In the genomic region with DNA sequence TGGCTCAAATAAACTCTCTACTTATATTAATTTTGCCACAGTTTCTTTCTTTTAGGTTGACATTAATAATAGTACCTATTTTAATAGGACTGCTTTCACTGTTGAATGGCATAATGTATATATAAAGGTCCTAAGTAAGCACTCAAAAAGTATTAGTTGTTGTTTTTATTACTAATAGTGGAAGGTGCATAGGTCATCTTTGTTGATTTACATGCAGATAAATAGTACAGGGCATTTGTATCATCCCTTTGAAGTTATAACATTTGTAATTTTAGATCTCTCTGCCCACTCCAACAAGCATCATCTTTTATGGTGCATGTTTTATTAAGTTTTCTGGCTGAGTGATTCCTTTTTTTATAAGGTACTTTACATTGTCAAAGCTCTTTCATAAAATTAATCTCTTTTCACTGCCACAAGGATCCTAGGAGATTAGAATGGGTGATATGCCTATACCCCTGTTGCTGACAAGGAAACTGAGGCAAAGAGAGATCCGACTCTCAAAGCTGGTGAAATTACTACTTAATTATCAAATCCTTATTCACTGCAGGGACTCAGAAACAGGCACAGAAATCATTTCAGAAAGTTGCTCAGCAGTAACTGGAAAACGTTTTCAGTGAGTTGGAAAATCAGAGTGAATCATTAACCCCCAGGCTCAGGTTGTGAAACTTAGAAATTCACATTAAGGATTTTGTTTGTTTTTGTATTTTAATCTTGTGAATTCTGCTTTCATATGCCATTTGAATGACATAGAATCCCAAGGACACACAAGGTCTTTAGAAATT, we compare ENCODE assay signal across 18 cellular contexts.
DNase-seq lines count a peak whose midpoint lies in the region; ATAC-seq and TF ChIP-seq lines count a peak whose summit lies in the region.
"Had no signal": no experiment of that assay in that cellular context is flagged by ENCODE, and none has a peak within 500 bp of the region (broad histone marks: within the 10 kb centered on the region; RNA-seq: fewer than 3 reads in every experiment).

No MANE protein-coding gene starts in this region.

- no peak for TF ChIP-seq CTCF in MCF 10A (IDR thresholded peaks at IDR 0.05; ENCODE audit: unreplicated experiment)
- TF ChIP-seq CTCF in breast epithelium (IDR thresholded peaks at IDR 0.05): no peak
- TF ChIP-seq CTCF in epithelial cell of esophagus (IDR thresholded peaks at IDR 0.05; ENCODE audit: insufficient read depth, low read depth, low read length, missing control alignments): no peak

- H3K4me1 ChIP-seq in breast epithelium: no peaks in the 10 kb centered on the region
- no peaks in the 10 kb centered on the region for H3K4me1 ChIP-seq in trophoblast cell (ENCODE audit: control insufficient read depth in 1 of 2, insufficient read depth in 2 of 2, low read length in 2 of 2)
- H3K4me1 ChIP-seq in naive thymus-derived CD4-positive, alpha-beta T cell (ENCODE audit: control insufficient read depth in 2 of 2, insufficient read depth in 2 of 2, low read length in 2 of 2): no peaks in the 10 kb centered on the region
- H3K4me1 ChIP-seq: BLaER1 treated with 17β-estradiol and CSF1 and Interleukin-3, amounts not matched to agents 10 nM and 100 nM; gastroesophageal sphincter had no signal

- no peak overlapping the region for H3K9ac ChIP-seq in trophoblast cell (ENCODE audit: low read length)
- H3K9ac ChIP-seq: BLaER1 treated with 17β-estradiol and CSF1 and Interleukin-3, amounts not matched to agents 10 nM and 100 nM had no signal

- H3K4me2 ChIP-seq in trophoblast cell (ENCODE audit: low read length): no peak overlapping the region
- H3K4me2 ChIP-seq: BLaER1 treated with 17β-estradiol and CSF1 and Interleukin-3, amounts not matched to agents 10 nM and 100 nM had no signal

- no peak overlapping the region for H4K12ac ChIP-seq in trophoblast cell (ENCODE audit: low read depth, low read length)

- no peak overlapping the region for H2BK120ac ChIP-seq in trophoblast cell (ENCODE audit: insufficient read depth, low read length, poor library complexity)

- BruUV-seq in MCF 10A (replicated peaks; lab: Mats Ljungman, UMichigan): no TSS peak

- H3K9me3 ChIP-seq in breast epithelium (no peaks in the 10 kb centered on the region), trophoblast cell (ENCODE audit: insufficient read depth, low read depth, low read length) (no peaks in the 10 kb centered on the region)
- no peaks in the 10 kb centered on the region for H3K9me3 ChIP-seq in naive thymus-derived CD4-positive, alpha-beta T cell (ENCODE audit: control insufficient read depth in 2 of 3, low read length in 3 of 3)
- H3K9me3 ChIP-seq: BLaER1 treated with 17β-estradiol and CSF1 and Interleukin-3, amounts not matched to agents 10 nM and 100 nM; gastroesophageal sphincter had no signal

- peak overlapping the region; percentile 59 for H3K27ac Mint-ChIP-seq in MCF 10A (ENCODE audit: low read depth, unreplicated experiment)
- H3K27ac Mint-ChIP-seq in naive thymus-derived CD4-positive, alpha-beta T cell: no peak overlapping the region
- H3K27ac Mint-ChIP-seq: activated CD4-positive, alpha-beta memory T cell treated with anti-CD3 and anti-CD28 coated beads for 36 hours; memory B cell; stimulated activated memory B cell treated with anti-CD40 and anti-IgM and Interleukin-4, amounts not matched to agents 10 μg/mL and 1 μg/mL and 100 μg/mL, for 72 hours; T-helper 1 cell treated with Interleukin-12 subunit alpha and Interleukin-12 subunit beta and Interleukin-4 antibody, amounts not matched to agents 30 μg/mL and 1 μg/mL, for 36 hours had no signal

- no peak for ATAC-seq in naive thymus-derived CD4-positive, alpha-beta T cell
- ATAC-seq: gastroesophageal sphincter; stimulated activated memory B cell treated with anti-CD40 and anti-IgM and Interleukin-4, amounts not matched to agents 10 μg/mL and 1 μg/mL and 100 μg/mL, for 72 hours had no signal

- no peaks in the 10 kb centered on the region for H3K27me3 Mint-ChIP-seq in MCF 10A (ENCODE audit: insufficient read depth, unreplicated experiment)
- peaks cover 13 to 41% (median 21%) of the 10 kb centered on the region in 5 donors for H3K27me3 Mint-ChIP-seq in naive thymus-derived CD4-positive, alpha-beta T cell

- H3K18ac ChIP-seq in trophoblast cell (ENCODE audit: low read length): no peak overlapping the region

- H3K9me3 Mint-ChIP-seq in MCF 10A (ENCODE audit: unreplicated experiment): no peaks in the 10 kb centered on the region
- no peaks in the 10 kb centered on the region for H3K9me3 Mint-ChIP-seq in naive thymus-derived CD4-positive, alpha-beta T cell
- H3K9me3 Mint-ChIP-seq: activated CD4-positive, alpha-beta memory T cell treated with anti-CD3 and anti-CD28 coated beads for 36 hours; memory B cell; stimulated activated memory B cell treated with anti-CD40 and anti-IgM and Interleukin-4, amounts not matched to agents 10 μg/mL and 1 μg/mL and 100 μg/mL, for 72 hours; T-helper 1 cell treated with Interleukin-12 subunit alpha and Interleukin-12 subunit beta and Interleukin-4 antibody, amounts not matched to agents 30 μg/mL and 1 μg/mL, for 36 hours had no signal

- H3K4me3 ChIP-seq in breast epithelium (no peak overlapping the region), epithelial cell of esophagus (ENCODE audit: low read length) (no peak overlapping the region), trophoblast cell (ENCODE audit: low read depth, low read length) (no peak overlapping the region)
- H3K4me3 ChIP-seq in naive thymus-derived CD4-positive, alpha-beta T cell (ENCODE audit: low read length): no peak overlapping the region
- H3K4me3 ChIP-seq: BLaER1 treated with 17β-estradiol and CSF1 and Interleukin-3, amounts not matched to agents 10 nM and 100 nM; coronary artery; gastroesophageal sphincter had no signal

- H3K79me1 ChIP-seq in trophoblast cell (ENCODE audit: low read length): no peaks in the 10 kb centered on the region

- no peak overlapping the region for H3K14ac ChIP-seq in trophoblast cell (ENCODE audit: low read length)

- H4K8ac ChIP-seq in trophoblast cell (ENCODE audit: low read depth, low read length): no peak overlapping the region

- no peak overlapping the region for H2AK5ac ChIP-seq in trophoblast cell (ENCODE audit: low read length)

- POLR2A ChIA-PET in MCF 10A (lab: Yijun Ruan, JAX): interaction anchor here (0.6 to 2.2 kb wide), 6 partner anchors 13 to 274 kb away, joined by 3 to 7 read pairs (median 4); no protein-coding TSS in a partner anchor
- POLR2A ChIA-PET in naive thymus-derived CD4-positive, alpha-beta T cell (lab: Charles Lee): no interaction called here

- CTCF ChIA-PET in MCF 10A (lab: Yijun Ruan, JAX): interaction anchor here (0.6 to 2.0 kb wide), 13 partner anchors 10 to 357 kb away, joined by 3 to 13 read pairs (median 3); a partner anchor contains a TSS
- CTCF ChIA-PET in naive thymus-derived CD4-positive, alpha-beta T cell (lab: Charles Lee): no interaction called here

- intact Hi-C loops in MCF 10A (cut with micrococcal nuclease) (loop anchor here (5.0 to 10.0 kb wide), 3 partner anchors 75 to 197 kb away; a partner anchor contains a TSS), breast epithelium (cut with DNase I; ENCODE audit: low total_unique reads) (no loop called here)
- intact Hi-C loops in naive thymus-derived CD4-positive, alpha-beta T cell (cut with micrococcal nuclease): no loop called here

- H3K27me3 ChIP-seq in breast epithelium: no peaks in the 10 kb centered on the region
- H3K27me3 ChIP-seq in trophoblast cell (ENCODE audit: insufficient read depth, low read length): no peaks in the 10 kb centered on the region
- H3K27me3 ChIP-seq in naive thymus-derived CD4-positive, alpha-beta T cell (ENCODE audit: control insufficient read depth in 2 of 2, insufficient read depth in 2 of 2, low read length in 2 of 2): no peaks in the 10 kb centered on the region
- H3K27me3 ChIP-seq: BLaER1 treated with 17β-estradiol and CSF1 and Interleukin-3, amounts not matched to agents 10 nM and 100 nM; gastroesophageal sphincter had no signal

- no peak for TF ChIP-seq POLR2A in breast epithelium (IDR thresholded peaks at IDR 0.05)

- no peak overlapping the region for H2BK12ac ChIP-seq in trophoblast cell (ENCODE audit: low read length)

- H3K4me3 Mint-ChIP-seq in MCF 10A (ENCODE audit: unreplicated experiment): no peak overlapping the region
- no peak overlapping the region for H3K4me3 Mint-ChIP-seq in naive thymus-derived CD4-positive, alpha-beta T cell
- H3K4me3 Mint-ChIP-seq: activated CD4-positive, alpha-beta memory T cell treated with anti-CD3 and anti-CD28 coated beads for 36 hours; memory B cell; stimulated activated memory B cell treated with anti-CD40 and anti-IgM and Interleukin-4, amounts not matched to agents 10 μg/mL and 1 μg/mL and 100 μg/mL, for 72 hours; T-helper 1 cell treated with Interleukin-12 subunit alpha and Interleukin-12 subunit beta and Interleukin-4 antibody, amounts not matched to agents 30 μg/mL and 1 μg/mL, for 36 hours had no signal

- H4K91ac ChIP-seq in trophoblast cell (ENCODE audit: low read depth, low read length): no peak overlapping the region

- H3K4me1 Mint-ChIP-seq in MCF 10A (ENCODE audit: insufficient read depth, unreplicated experiment): peaks cover 5% of the 10 kb centered on the region
- peaks cover 0 to 6% (median 5%) of the 10 kb centered on the region in 7 donors for H3K4me1 Mint-ChIP-seq in naive thymus-derived CD4-positive, alpha-beta T cell
- H3K4me1 Mint-ChIP-seq: memory B cell; stimulated activated memory B cell treated with anti-CD40 and anti-IgM and Interleukin-4, amounts not matched to agents 10 μg/mL and 1 μg/mL and 100 μg/mL, for 72 hours had no signal

- H3K4ac ChIP-seq in trophoblast cell (ENCODE audit: low read depth, low read length): no peak overlapping the region

- H3K36me3 ChIP-seq in breast epithelium (no peaks in the 10 kb centered on the region), trophoblast cell (ENCODE audit: control insufficient read depth in 1 of 2, insufficient read depth in 2 of 2, low read length in 2 of 2) (no peaks in the 10 kb centered on the region)
- no peaks in the 10 kb centered on the region for H3K36me3 ChIP-seq in naive thymus-derived CD4-positive, alpha-beta T cell (ENCODE audit: control insufficient read depth in 2 of 3, insufficient read depth in 3 of 3, low read length in 3 of 3)
- H3K36me3 ChIP-seq: BLaER1 treated with 17β-estradiol and CSF1 and Interleukin-3, amounts not matched to agents 10 nM and 100 nM; gastroesophageal sphincter had no signal

- DNase-seq in MCF 10A (ENCODE audit: unreplicated experiment) (peak; percentile 60), breast epithelium (ENCODE audit: low spot score in 2 of 2) (no peak), epithelial cell of esophagus (ENCODE audit: low read depth) (peak; percentile 80), left kidney (ENCODE audit: low read depth, low spot score) (peak; percentile 73), trophoblast cell (no peak)
- no peak for DNase-seq in stimulated activated CD4-positive, alpha-beta T cell treated with anti-CD3 and anti-CD28 coated beads, Interleukin-12 subunit alpha, Interleukin-12 subunit beta, amount 100 ng/mL, for 4 hours
- DNase-seq in naive thymus-derived CD4-positive, alpha-beta T cell: no peak
- DNase-seq in effector CD8-positive, alpha-beta T cell (lab: John Stamatoyannopoulos, UW): no peak
- DNase-seq: activated CD4-positive, alpha-beta memory T cell treated with anti-CD3 and anti-CD28 coated beads for 36 hours; activated naive CD4-positive, alpha-beta T cell treated with anti-CD3 and anti-CD28 coated beads, Interleukin-2, amount 50 U/mL, for 16 hours; NCI-H524 treated with DMSO at 0.1 percent for 48 hours; SIG-M5 had no signal

- H3K27ac ChIP-seq in breast epithelium: no peak overlapping the region
- no peak overlapping the region for H3K27ac ChIP-seq in trophoblast cell (ENCODE audit: low read depth, low read length)
- no peak overlapping the region for H3K27ac ChIP-seq in naive thymus-derived CD4-positive, alpha-beta T cell (ENCODE audit: low read depth, low read length)
- H3K27ac ChIP-seq: BLaER1 treated with 17β-estradiol and CSF1 and Interleukin-3, amounts not matched to agents 10 nM and 100 nM; coronary artery; gastroesophageal sphincter had no signal

- no peak overlapping the region for H3K23ac ChIP-seq in trophoblast cell (ENCODE audit: low read length)

- no peak overlapping the region for H2BK5ac ChIP-seq in trophoblast cell (ENCODE audit: low read depth, low read length, poor library complexity)

- no peaks in the 10 kb centered on the region for H3K79me2 ChIP-seq in trophoblast cell (ENCODE audit: control insufficient read depth, insufficient read depth, low read length, poor library complexity)

- WGBS in trophoblast cell (ENCODE audit: extremely low coverage, insufficient coverage, insufficient read length): no CpG with 5 or more reads among the region's 2 CpGs

- H2AFZ ChIP-seq in trophoblast cell (ENCODE audit: insufficient read depth, low read length, poor library complexity): no peak overlapping the region

- H3K36me3 Mint-ChIP-seq in MCF 10A (ENCODE audit: insufficient read depth, unreplicated experiment): no peaks in the 10 kb centered on the region
- H3K36me3 Mint-ChIP-seq in naive thymus-derived CD4-positive, alpha-beta T cell: no peaks in the 10 kb centered on the region
- H3K36me3 Mint-ChIP-seq: activated CD4-positive, alpha-beta memory T cell treated with anti-CD3 and anti-CD28 coated beads for 36 hours; memory B cell; stimulated activated memory B cell treated with anti-CD40 and anti-IgM and Interleukin-4, amounts not matched to agents 10 μg/mL and 1 μg/mL and 100 μg/mL, for 72 hours had no signal

Comparison
In these comparisons a context has a peak if more than half of its experiments do, and no peak if none do; other contexts are left out.
1. DNase-seq: peak in MCF 10A (single experiment), epithelial cell of esophagus (single experiment) and left kidney (single experiment); none in breast epithelium (0 of 2), stimulated activated CD4-positive, alpha-beta T cell treated with anti-CD3 and anti-CD28 coated beads, Interleukin-12 subunit alpha, Interleukin-12 subunit beta, amount 100 ng/mL, for 4 hours (single experiment), trophoblast cell (0 of 2), naive thymus-derived CD4-positive, alpha-beta T cell (0 of 9) and effector CD8-positive, alpha-beta T cell (single experiment).